In the genomic region with DNA sequence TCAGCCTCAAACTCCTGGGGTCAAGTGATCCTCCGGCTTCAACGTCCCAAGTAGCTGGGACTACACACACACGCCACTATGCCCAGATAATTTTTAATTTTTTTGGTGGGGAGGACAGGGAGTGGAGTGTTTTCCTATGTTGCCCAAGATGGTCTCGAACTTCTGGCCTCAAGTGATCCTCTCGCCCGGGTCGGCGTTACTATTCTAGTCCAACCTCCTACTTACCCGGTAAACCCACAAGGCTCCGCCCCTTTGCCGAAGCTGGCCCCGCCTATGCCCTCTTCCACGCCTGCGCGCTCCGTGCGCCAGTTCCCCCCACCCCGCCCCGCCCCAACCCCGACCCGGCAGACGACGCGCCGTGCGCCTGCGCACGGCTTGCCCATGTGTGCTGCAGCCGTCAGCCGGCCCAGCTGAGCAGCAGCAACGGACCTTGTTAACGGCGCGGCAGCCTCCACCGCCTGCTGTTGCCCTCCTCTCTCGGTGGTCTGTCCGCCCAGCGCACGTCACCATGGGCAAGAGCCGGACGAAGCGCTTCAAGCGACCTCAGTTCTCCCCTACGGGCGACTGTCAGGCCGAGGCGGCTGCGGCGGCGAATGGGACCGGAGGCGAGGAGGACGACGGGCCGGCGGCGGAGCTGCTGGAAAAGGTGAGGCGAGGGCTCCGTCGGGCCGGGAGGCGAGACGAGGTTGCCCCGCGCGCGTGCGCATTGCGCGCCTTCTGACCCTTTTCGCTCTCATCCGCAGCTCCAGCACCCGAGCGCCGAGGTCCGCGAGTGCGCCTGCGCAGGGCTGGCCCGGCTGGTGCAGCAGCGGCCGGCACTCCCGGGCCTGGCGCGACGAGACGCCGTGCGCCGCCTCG, we compare ENCODE assay signal across 8 cellular contexts. TPM values are rescaled to one million over a fixed set of nuclear protein-coding genes. Genes with fewer than 3 reads are reported as not detected.
A peak's percentile ranks its signal among the peaks of the same experiment; 100 is the strongest.
DNase-seq lines count a peak whose midpoint lies in the region; ATAC-seq and TF ChIP-seq lines count a peak whose summit lies in the region.

A gene with protein sequence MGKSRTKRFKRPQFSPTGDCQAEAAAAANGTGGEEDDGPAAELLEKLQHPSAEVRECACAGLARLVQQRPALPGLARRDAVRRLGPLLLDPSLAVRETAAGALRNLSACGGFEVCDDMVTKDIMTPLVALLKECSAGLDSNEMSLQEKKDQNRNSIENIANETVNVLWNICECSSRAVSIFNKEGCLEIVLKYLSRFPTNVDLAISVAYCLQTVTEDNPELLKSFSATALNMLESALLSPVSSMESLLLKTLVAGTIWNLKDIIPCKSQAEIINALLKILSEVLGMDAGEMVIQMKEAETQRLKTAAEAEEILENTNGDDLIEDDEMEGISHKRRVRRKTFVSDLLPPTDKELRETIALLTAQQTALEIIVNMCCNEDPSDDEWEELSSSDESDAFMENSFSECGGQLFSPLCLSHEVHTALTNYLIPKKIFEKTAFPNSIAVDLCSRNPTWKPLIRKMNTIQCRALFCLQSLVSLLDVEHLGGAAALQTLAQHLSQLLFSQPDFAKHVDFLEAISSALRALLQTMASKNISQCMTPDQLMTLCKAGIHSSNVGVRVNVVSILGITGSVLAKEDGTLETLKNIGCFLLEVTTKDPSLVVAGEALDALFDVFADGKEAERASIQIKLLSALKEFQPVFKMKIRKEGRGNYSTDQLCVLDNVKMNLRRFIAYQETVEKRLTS (plus strand): TSS at position 347 of the 858 bp plus-strand sequence. CDS start 162 bp downstream, at position 509.

- H3K27me3 ChIP-seq in GM06990 (replicated peaks; ENCODE audit: control insufficient read depth, insufficient read depth, low read length) (no peaks in the 10 kb centered on the region), SK-N-SH (ENCODE audit: insufficient read depth) (no peaks in the 10 kb centered on the region)

- 0 out of 2 replicates have a peak, but pooled peaks cover 4% of the 10 kb centered on the region for H4K20me1 ChIP-seq in SK-N-SH (ENCODE audit: insufficient read depth)

- H3K4me2 ChIP-seq in SK-N-SH = peak within 1 kb of the TSS; percentile 100

- no peak for TF ChIP-seq RAD21 in SK-N-SH (IDR thresholded peaks at IDR 0.05; ENCODE audit: low read length)

- H3F3A ChIP-seq in SK-N-SH (replicated peaks; ENCODE audit: insufficient read depth) = no peaks in the 10 kb centered on the region

- TF ChIP-seq EP300 in SK-N-SH (IDR thresholded peaks at IDR 0.05; ENCODE audit: borderline replicate concordance in 1 of 2, low read depth in 1 of 2, low read length in 1 of 2) = no peak

- H3K9me2 ChIP-seq in SK-N-SH = no peaks in the 10 kb centered on the region

- H3K27ac ChIP-seq in SK-N-SH (ENCODE audit: low read depth in 2 of 2, low read length in 1 of 2) (peak within 1 kb of the TSS; percentile 89 to 95), temporal lobe (ENCODE audit: low read depth, low read length) (peak within 1 kb of the TSS; percentile 86)

- POLR2A ChIA-PET in SK-N-SH (lab: Yijun Ruan, JAX) = interaction anchor here (1.0 to 1.1 kb wide), 2 partner anchors 41 to 145 kb away, joined by 5 to 7 read pairs; a partner anchor contains a TSS

- ATAC-seq in HG02571 (IDR thresholded peaks at IDR 0.05; ENCODE audit: unreplicated experiment) (peak; percentile 74), omental fat pad (ENCODE audit: low FRiP score) (peak; percentile 96)

- WGBS in SK-N-SH (ENCODE audit: low lambda C conversion rate) = 1% methylated on average over 79 of the region's 91 CpGs

- peak within 1 kb of the TSS; percentile 100 for H2AFZ ChIP-seq in SK-N-SH (ENCODE audit: low read depth)

- DNase-seq in GM06990 (ENCODE audit: extremely low read depth, insufficient read length) (peak; percentile 94), NCI-H1048 (lab: John Stamatoyannopoulos, UW) (peak; percentile 17), SK-N-SH (peak; percentile 97), glomerular visceral epithelial cell (ENCODE audit: extremely low spot score) (peak; percentile 94), omental fat pad (ENCODE audit: low spot score) (peak; percentile 68)
- DNase-seq in activated naive CD4-positive, alpha-beta T cell treated with anti-CD3 and anti-CD28 coated beads, Interleukin-2, amount 50 U/mL, for 16 hours = peak; percentile 93

- H3K4me3 ChIP-seq in GM06990 (replicated peaks; ENCODE audit: low read depth, low read length) = peak within 1 kb of the TSS; percentile 96
- peak within 1 kb of the TSS; percentile 76 to 93 for H3K4me3 ChIP-seq in SK-N-SH (ENCODE audit: low read depth in 2 of 2, low read length in 1 of 2)

- H3K9ac ChIP-seq in SK-N-SH = peak within 1 kb of the TSS; percentile 86; the same call in 1 of the 2 replicates

- H3K9me3 ChIP-seq in SK-N-SH = no peaks in the 10 kb centered on the region

- peaks cover 4% of the 10 kb centered on the region for H3K36me3 ChIP-seq in GM06990 (ENCODE audit: control insufficient read depth, insufficient read depth, low read length)
- peaks cover 6 to 14% of the 10 kb centered on the region in 2 experiments for H3K36me3 ChIP-seq in SK-N-SH (replicated peaks in 1 of 2; ENCODE audit: control insufficient read depth in 1 of 2, insufficient read depth in 2 of 2, low read length in 1 of 2)

- no peak for TF ChIP-seq CTCF in GM06990 (IDR thresholded peaks at IDR 0.05; ENCODE audit: insufficient read depth, low read length, poor library complexity, severe bottlenecking)
- no peak for TF ChIP-seq CTCF in SK-N-SH (IDR thresholded peaks at IDR 0.05)
- TF ChIP-seq CTCF in omental fat pad (IDR thresholded peaks at IDR 0.05) = no peak

- H3K4me1 ChIP-seq in SK-N-SH (ENCODE audit: control insufficient read depth in 1 of 2, insufficient read depth in 2 of 2, low read depth in 1 of 2, low read length in 1 of 2) = peaks cover 12 to 17% of the 10 kb centered on the region in 2 experiments; a peak in 3 of 4 replicates

- H3K79me2 ChIP-seq in SK-N-SH (ENCODE audit: insufficient read depth) = peaks cover 35% of the 10 kb centered on the region

- CTCF ChIA-PET in SK-N-SH (lab: Yijun Ruan, JAX) = interaction anchor here (0.6 to 6.1 kb wide), 6 partner anchors 41 to 466 kb away, joined by 4 to 88 read pairs (median 4); a partner anchor contains a TSS

TF ChIP-seq in SK-N-SH, 30 proteins besides CTCF, POLR2A, EP300 and RAD21 (continues in another document):
- TF ChIP-seq JUND (IDR thresholded peaks at IDR 0.05) (no peak), MXI1 (IDR thresholded peaks at IDR 0.05; ENCODE audit: low read depth, low read length) (peak; percentile 91), GABPA (IDR thresholded peaks at IDR 0.05; ENCODE audit: low read depth) (no peak), EZH2phosphoT487 (IDR thresholded peaks at IDR 0.05; ENCODE audit: borderline replicate concordance, low read depth) (no peak), CHD2 (IDR thresholded peaks at IDR 0.05; ENCODE audit: low read length, partially characterized antibody) (no peak), GATA2 (CRISPR knock-in tag; IDR thresholded peaks at IDR 0.05) (no peak), SIN3A (IDR thresholded peaks at IDR 0.05; ENCODE audit: borderline replicate concordance, low read depth, low read length) (0 out of 2 replicates have a peak, but pooled peaks have one; percentile 31), NRF1 (IDR thresholded peaks at IDR 0.05; ENCODE audit: low read depth, low read length) (peak; percentile 90), TCF12 (IDR thresholded peaks at IDR 0.05) (no peak)
- TF ChIP-seq, protein P1, sequence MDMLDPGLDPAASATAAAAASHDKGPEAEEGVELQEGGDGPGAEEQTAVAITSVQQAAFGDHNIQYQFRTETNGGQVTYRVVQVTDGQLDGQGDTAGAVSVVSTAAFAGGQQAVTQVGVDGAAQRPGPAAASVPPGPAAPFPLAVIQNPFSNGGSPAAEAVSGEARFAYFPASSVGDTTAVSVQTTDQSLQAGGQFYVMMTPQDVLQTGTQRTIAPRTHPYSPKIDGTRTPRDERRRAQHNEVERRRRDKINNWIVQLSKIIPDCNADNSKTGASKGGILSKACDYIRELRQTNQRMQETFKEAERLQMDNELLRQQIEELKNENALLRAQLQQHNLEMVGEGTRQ (IDR thresholded peaks at IDR 0.05; ENCODE audit: borderline replicate concordance, low read depth, low read length) = no peak
- TF ChIP-seq, protein P2, sequence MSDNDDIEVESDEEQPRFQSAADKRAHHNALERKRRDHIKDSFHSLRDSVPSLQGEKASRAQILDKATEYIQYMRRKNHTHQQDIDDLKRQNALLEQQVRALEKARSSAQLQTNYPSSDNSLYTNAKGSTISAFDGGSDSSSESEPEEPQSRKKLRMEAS (IDR thresholded peaks at IDR 0.05; ENCODE audit: low read depth) = peak; percentile 70
- TF ChIP-seq, protein P3, sequence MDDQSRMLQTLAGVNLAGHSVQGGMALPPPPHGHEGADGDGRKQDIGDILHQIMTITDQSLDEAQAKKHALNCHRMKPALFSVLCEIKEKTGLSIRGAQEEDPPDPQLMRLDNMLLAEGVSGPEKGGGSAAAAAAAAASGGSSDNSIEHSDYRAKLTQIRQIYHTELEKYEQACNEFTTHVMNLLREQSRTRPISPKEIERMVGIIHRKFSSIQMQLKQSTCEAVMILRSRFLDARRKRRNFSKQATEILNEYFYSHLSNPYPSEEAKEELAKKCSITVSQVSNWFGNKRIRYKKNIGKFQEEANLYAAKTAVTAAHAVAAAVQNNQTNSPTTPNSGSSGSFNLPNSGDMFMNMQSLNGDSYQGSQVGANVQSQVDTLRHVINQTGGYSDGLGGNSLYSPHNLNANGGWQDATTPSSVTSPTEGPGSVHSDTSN (IDR thresholded peaks at IDR 0.05) = no peak
- TF ChIP-seq, protein P4, sequence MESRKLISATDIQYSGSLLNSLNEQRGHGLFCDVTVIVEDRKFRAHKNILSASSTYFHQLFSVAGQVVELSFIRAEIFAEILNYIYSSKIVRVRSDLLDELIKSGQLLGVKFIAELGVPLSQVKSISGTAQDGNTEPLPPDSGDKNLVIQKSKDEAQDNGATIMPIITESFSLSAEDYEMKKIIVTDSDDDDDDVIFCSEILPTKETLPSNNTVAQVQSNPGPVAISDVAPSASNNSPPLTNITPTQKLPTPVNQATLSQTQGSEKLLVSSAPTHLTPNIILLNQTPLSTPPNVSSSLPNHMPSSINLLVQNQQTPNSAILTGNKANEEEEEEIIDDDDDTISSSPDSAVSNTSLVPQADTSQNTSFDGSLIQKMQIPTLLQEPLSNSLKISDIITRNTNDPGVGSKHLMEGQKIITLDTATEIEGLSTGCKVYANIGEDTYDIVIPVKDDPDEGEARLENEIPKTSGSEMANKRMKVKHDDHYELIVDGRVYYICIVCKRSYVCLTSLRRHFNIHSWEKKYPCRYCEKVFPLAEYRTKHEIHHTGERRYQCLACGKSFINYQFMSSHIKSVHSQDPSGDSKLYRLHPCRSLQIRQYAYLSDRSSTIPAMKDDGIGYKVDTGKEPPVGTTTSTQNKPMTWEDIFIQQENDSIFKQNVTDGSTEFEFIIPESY (IDR thresholded peaks at IDR 0.05; ENCODE audit: borderline replicate concordance, low read depth) = no peak

RNA-seq across cellular contexts. Expression of the gene that starts here (rescaled TPM):
- polyA plus RNA-seq in SK-N-SH (2012; rRNA removed) = 10.1 and 12.9 TPM in 2 replicates
- 8.2 and 9.1 TPM in 2 replicates for polyA plus RNA-seq in SK-N-SH (2012; cell fraction: cytosol; rRNA removed)
- polyA plus RNA-seq in SK-N-SH (2012; cell fraction: nucleus; rRNA removed) = 21.4 and 33.1 TPM in 2 replicates
- total RNA-seq in omental fat pad = 10 to 100 TPM; 15.6 to 51.8 (median 25.3) TPM
- 22.6 TPM for total RNA-seq in temporal lobe

Comparison
In these comparisons a context has a peak if more than half of its experiments do, and no peak if none do; other contexts are left out.
1. Peak in every context shown above with its lines: DNase-seq, ATAC-seq, H3K4me3 ChIP-seq and H3K27ac ChIP-seq.
2. DNase-seq: peak in every context shown above with its lines; median percentile 97 in SK-N-SH; 94 in GM06990; 94 in glomerular visceral epithelial cell; 93 in activated naive CD4-positive, alpha-beta T cell treated with anti-CD3 and anti-CD28 coated beads, Interleukin-2, amount 50 U/mL, for 16 hours; 68 in omental fat pad; 17 in NCI-H1048.